1 cellular context compared by ENCODE assay signal in genomic region chr11:1480555-1481482, GRCh38.
TF ChIP-seq lines count a peak whose summit lies in the region.

No MANE protein-coding gene starts in this region.

TF ChIP-seq in K562, 482 proteins besides CTCF, POLR2A, EP300 and RAD21 (continued from another document):
- no peak for TF ChIP-seq XRCC4 (IDR thresholded peaks at IDR 0.05; ENCODE audit: extremely low read depth, insufficient read depth, insufficient read length)
